ENCODE assay signal across 33 cellular contexts in genomic region chr6:19761114-19761513, GRCh38.
"Had no signal": no experiment of that assay in that cellular context is flagged by ENCODE, and none has a peak within 500 bp of the region (broad histone marks: within the 10 kb centered on the region; RNA-seq: fewer than 3 reads in every experiment).

No MANE protein-coding gene starts in this region.

- H3K27me3 ChIP-seq: ascending aorta, foreskin keratinocyte, gastrocnemius medialis, heart left ventricle had no signal

- H3K36me3 ChIP-seq: ascending aorta, gastrocnemius medialis, heart left ventricle, WERI-Rb-1 had no signal

- H3K4me1 Mint-ChIP-seq: activated CD4-positive, alpha-beta T cell treated with anti-CD3 and anti-CD28 coated beads for 36 hours; activated CD4-positive, alpha-beta T cell treated with anti-CD3 and anti-CD28 coated beads, Interleukin-2, amount 10 ng/mL, durations not matched to agents 24 days and 14 days; activated CD8-positive, alpha-beta memory T cell treated with anti-CD3 and anti-CD28 coated beads, Interleukin-2, amount 10 ng/mL, durations not matched to agents 7 days and 5 days; activated naive CD4-positive, alpha-beta T cell treated with anti-CD3 and anti-CD28 coated beads, Interleukin-2, amount 10 ng/mL, durations not matched to agents 7 days and 5 days; activated naive CD8-positive, alpha-beta T cell treated with anti-CD3 and anti-CD28 coated beads, Interleukin-2, amount 10 ng/mL, durations not matched to agents 7 days and 5 days; central memory CD8-positive, alpha-beta T cell; T-helper 17 cell had no signal

- ATAC-seq: activated CD4-positive, alpha-beta T cell treated with anti-CD3 and anti-CD28 coated beads for 36 hours; activated CD8-positive, alpha-beta memory T cell treated with anti-CD3 and anti-CD28 coated beads, Interleukin-2, amount 10 ng/mL, durations not matched to agents 7 days and 5 days; activated CD8-positive, alpha-beta T cell treated with anti-CD3 and anti-CD28 coated beads, Interleukin-2, amount 10 ng/mL, durations not matched to agents 7 days and 5 days; activated naive CD4-positive, alpha-beta T cell treated with anti-CD3 and anti-CD28 coated beads, Interleukin-2, amount 50 U/mL, for 72 hours; esophagus mucosa; foreskin keratinocyte; gastrocnemius medialis; heart left ventricle; T-helper 17 cell had no signal

- H3K36me3 Mint-ChIP-seq: activated CD4-positive, alpha-beta memory T cell treated with anti-CD3 and anti-CD28 coated beads for 36 hours; activated CD8-positive, alpha-beta memory T cell treated with anti-CD3 and anti-CD28 coated beads, Interleukin-2, amount 10 ng/mL, durations not matched to agents 7 days and 5 days; activated naive CD4-positive, alpha-beta T cell treated with anti-CD3 and anti-CD28 coated beads, Interleukin-2, amount 10 ng/mL, durations not matched to agents 7 days and 5 days; activated naive CD4-positive, alpha-beta T cell treated with anti-CD3 and anti-CD28 coated beads, Interleukin-2, amount 50 U/mL, for 72 hours; activated naive CD8-positive, alpha-beta T cell treated with anti-CD3 and anti-CD28 coated beads, Interleukin-2, amount 10 ng/mL, durations not matched to agents 7 days and 5 days; brain had no signal

- H3K27ac Mint-ChIP-seq: activated CD4-positive, alpha-beta memory T cell treated with anti-CD3 and anti-CD28 coated beads for 36 hours; activated CD4-positive, alpha-beta T cell treated with anti-CD3 and anti-CD28 coated beads for 36 hours; activated CD4-positive, alpha-beta T cell treated with anti-CD3 and anti-CD28 coated beads, Interleukin-2, amount 10 ng/mL, durations not matched to agents 24 days and 14 days; activated CD8-positive, alpha-beta memory T cell treated with anti-CD3 and anti-CD28 coated beads, Interleukin-2, amount 10 ng/mL, durations not matched to agents 7 days and 5 days; activated CD8-positive, alpha-beta T cell treated with anti-CD3 and anti-CD28 coated beads, Interleukin-2, amount 10 ng/mL, durations not matched to agents 7 days and 5 days; activated naive CD4-positive, alpha-beta T cell treated with anti-CD3 and anti-CD28 coated beads, Interleukin-2, amount 10 ng/mL, durations not matched to agents 7 days and 5 days; activated naive CD4-positive, alpha-beta T cell treated with anti-CD3 and anti-CD28 coated beads, Interleukin-2, amount 50 U/mL, for 72 hours; activated naive CD8-positive, alpha-beta T cell treated with anti-CD3 and anti-CD28 coated beads, Interleukin-2, amount 10 ng/mL, durations not matched to agents 7 days and 5 days; activated T-helper 1 cell treated with anti-CD3 and anti-CD28 coated beads, Interleukin-12 subunit alpha, Interleukin-12 subunit beta, Interleukin-2, Interleukin-4 antibody, amounts not matched to agents 30 ng/mL and 10 ng/mL and 1 ng/mL, durations not matched to agents 14 hours and 24 hours and 36 hours; activated T-helper 2 cell treated with anti-CD3 and anti-CD28 coated beads, Interferon-gamma antibody, Interleukin-2, Interleukin-4, amounts not matched to agents 10 μg/mL and 5 μg/mL and 100 μg/mL, durations not matched to agents 14 hours and 24 hours and 36 hours; dendritic cell treated with granulocyte-macrophage colony-stimulating factor and Interleukin-4, amounts not matched to agents 40 ng/mL and 50 ng/mL, for 4 days; endodermal cell; T-helper 17 cell; T-helper 2 cell treated with Interferon-gamma antibody and Interleukin-4, amounts not matched to agents 5 μg/mL and 100 μg/mL, for 36 hours had no signal

- H3K4me1 ChIP-seq: ascending aorta, gastrocnemius medialis, heart left ventricle had no signal

- H3K27ac ChIP-seq: ascending aorta, coronary artery, dorsolateral prefrontal cortex, foreskin keratinocyte, gastrocnemius medialis, heart left ventricle, WERI-Rb-1 had no signal

- DNase-seq: activated CD4-positive, alpha-beta memory T cell treated with anti-CD3 and anti-CD28 coated beads for 36 hours; activated CD4-positive, alpha-beta T cell treated with anti-CD3 and anti-CD28 coated beads for 36 hours; activated CD4-positive, alpha-beta T cell treated with anti-CD3 and anti-CD28 coated beads, Interleukin-2, amount 10 ng/mL, durations not matched to agents 24 days and 14 days; activated CD4-positive, CD25-positive, alpha-beta regulatory T cell; activated CD4-positive, CD25-positive, alpha-beta regulatory T cell treated with anti-CD3 and anti-CD28 coated beads, Interleukin-2, amount 50 U/mL, for 72 hours; activated CD8-positive, alpha-beta memory T cell treated with anti-CD3 and anti-CD28 coated beads, Interleukin-2, amount 10 ng/mL, durations not matched to agents 7 days and 5 days; activated CD8-positive, alpha-beta memory T cell treated with anti-CD3 and anti-CD28 coated beads, Interleukin-2, amount 50 U/mL, for 4 hours; activated CD8-positive, alpha-beta T cell treated with anti-CD3 and anti-CD28 coated beads, Interleukin-2, amount 10 ng/mL, durations not matched to agents 7 days and 5 days; activated effector memory CD4-positive, alpha-beta T cell treated with anti-CD3 and anti-CD28 coated beads, Interleukin-2, amount 50 U/mL, for 16 hours; activated naive CD4-positive, alpha-beta T cell treated with anti-CD3 and anti-CD28 coated beads, Interleukin-2, amount 10 ng/mL, durations not matched to agents 7 days and 5 days; activated naive CD8-positive, alpha-beta T cell treated with anti-CD3 and anti-CD28 coated beads, Interleukin-2, amount 10 ng/mL, durations not matched to agents 7 days and 5 days; activated T-cell treated with anti-CD3 and anti-CD28 coated beads, Interleukin-2, amount 50 U/mL, for 1 hour; activated T-cell treated with anti-CD3 and anti-CD28 coated beads, Interleukin-2, amount 50 U/mL, for 48 hours; dorsolateral prefrontal cortex; effector memory CD4-positive, alpha-beta T cell; endodermal cell; foreskin keratinocyte; gastrocnemius medialis; glutamatergic neuron; heart left ventricle; T-helper 17 cell; T1000; WERI-Rb-1 had no signal

- H3K4me3 ChIP-seq: ascending aorta, coronary artery, dorsolateral prefrontal cortex, gastrocnemius medialis, heart left ventricle had no signal

- H3K9me3 Mint-ChIP-seq: activated CD4-positive, alpha-beta T cell treated with anti-CD3 and anti-CD28 coated beads, Interleukin-2, amount 10 ng/mL, durations not matched to agents 24 days and 14 days; activated naive CD4-positive, alpha-beta T cell treated with anti-CD3 and anti-CD28 coated beads, Interleukin-2, amount 50 U/mL, for 72 hours; activated naive CD8-positive, alpha-beta T cell treated with anti-CD3 and anti-CD28 coated beads, Interleukin-2, amount 10 ng/mL, durations not matched to agents 7 days and 5 days; activated T-helper 1 cell treated with anti-CD3 and anti-CD28 coated beads, Interleukin-12 subunit alpha, Interleukin-12 subunit beta, Interleukin-2, Interleukin-4 antibody, amounts not matched to agents 30 ng/mL and 10 ng/mL and 1 ng/mL, durations not matched to agents 14 hours and 24 hours and 36 hours; activated T-helper 2 cell treated with anti-CD3 and anti-CD28 coated beads, Interferon-gamma antibody, Interleukin-2, Interleukin-4, amounts not matched to agents 10 μg/mL and 5 μg/mL and 100 μg/mL, durations not matched to agents 14 hours and 24 hours and 36 hours; central memory CD8-positive, alpha-beta T cell; dendritic cell treated with granulocyte-macrophage colony-stimulating factor and Interleukin-4, amounts not matched to agents 40 ng/mL and 50 ng/mL, for 4 days; T-helper 2 cell treated with Interferon-gamma antibody and Interleukin-4, amounts not matched to agents 5 μg/mL and 100 μg/mL, for 36 hours had no signal

- H3K4me3 Mint-ChIP-seq: activated CD4-positive, alpha-beta memory T cell treated with anti-CD3 and anti-CD28 coated beads for 36 hours; activated CD4-positive, alpha-beta T cell treated with anti-CD3 and anti-CD28 coated beads for 36 hours; activated CD4-positive, alpha-beta T cell treated with anti-CD3 and anti-CD28 coated beads, Interleukin-2, amount 10 ng/mL, durations not matched to agents 24 days and 14 days; activated CD8-positive, alpha-beta memory T cell treated with anti-CD3 and anti-CD28 coated beads, Interleukin-2, amount 10 ng/mL, durations not matched to agents 7 days and 5 days; activated CD8-positive, alpha-beta T cell treated with anti-CD3 and anti-CD28 coated beads, Interleukin-2, amount 10 ng/mL, durations not matched to agents 7 days and 5 days; activated naive CD4-positive, alpha-beta T cell treated with anti-CD3 and anti-CD28 coated beads, Interleukin-2, amount 10 ng/mL, durations not matched to agents 7 days and 5 days; activated naive CD8-positive, alpha-beta T cell treated with anti-CD3 and anti-CD28 coated beads, Interleukin-2, amount 10 ng/mL, durations not matched to agents 7 days and 5 days; activated T-helper 1 cell treated with anti-CD3 and anti-CD28 coated beads, Interleukin-12 subunit alpha, Interleukin-12 subunit beta, Interleukin-2, Interleukin-4 antibody, amounts not matched to agents 30 ng/mL and 10 ng/mL and 1 ng/mL, durations not matched to agents 14 hours and 24 hours and 36 hours; brain; central memory CD8-positive, alpha-beta T cell; dendritic cell treated with granulocyte-macrophage colony-stimulating factor and Interleukin-4, amounts not matched to agents 40 ng/mL and 50 ng/mL, for 4 days; endodermal cell; T-helper 17 cell; T-helper 2 cell treated with Interferon-gamma antibody and Interleukin-4, amounts not matched to agents 5 μg/mL and 100 μg/mL, for 36 hours had no signal

- H3K27me3 Mint-ChIP-seq: activated CD4-positive, alpha-beta memory T cell treated with anti-CD3 and anti-CD28 coated beads for 36 hours; activated CD4-positive, alpha-beta T cell treated with anti-CD3 and anti-CD28 coated beads, Interleukin-2, amount 10 ng/mL, durations not matched to agents 24 days and 14 days; activated CD8-positive, alpha-beta memory T cell treated with anti-CD3 and anti-CD28 coated beads, Interleukin-2, amount 10 ng/mL, durations not matched to agents 7 days and 5 days; activated naive CD4-positive, alpha-beta T cell treated with anti-CD3 and anti-CD28 coated beads, Interleukin-2, amount 10 ng/mL, durations not matched to agents 7 days and 5 days; activated naive CD8-positive, alpha-beta T cell treated with anti-CD3 and anti-CD28 coated beads, Interleukin-2, amount 10 ng/mL, durations not matched to agents 7 days and 5 days; brain; central memory CD8-positive, alpha-beta T cell; dendritic cell treated with granulocyte-macrophage colony-stimulating factor and Interleukin-4, amounts not matched to agents 40 ng/mL and 50 ng/mL, for 4 days; T-helper 17 cell had no signal

- H3K9me3 ChIP-seq: ascending aorta, gastrocnemius medialis, heart left ventricle had no signal
